In the genomic region with DNA sequence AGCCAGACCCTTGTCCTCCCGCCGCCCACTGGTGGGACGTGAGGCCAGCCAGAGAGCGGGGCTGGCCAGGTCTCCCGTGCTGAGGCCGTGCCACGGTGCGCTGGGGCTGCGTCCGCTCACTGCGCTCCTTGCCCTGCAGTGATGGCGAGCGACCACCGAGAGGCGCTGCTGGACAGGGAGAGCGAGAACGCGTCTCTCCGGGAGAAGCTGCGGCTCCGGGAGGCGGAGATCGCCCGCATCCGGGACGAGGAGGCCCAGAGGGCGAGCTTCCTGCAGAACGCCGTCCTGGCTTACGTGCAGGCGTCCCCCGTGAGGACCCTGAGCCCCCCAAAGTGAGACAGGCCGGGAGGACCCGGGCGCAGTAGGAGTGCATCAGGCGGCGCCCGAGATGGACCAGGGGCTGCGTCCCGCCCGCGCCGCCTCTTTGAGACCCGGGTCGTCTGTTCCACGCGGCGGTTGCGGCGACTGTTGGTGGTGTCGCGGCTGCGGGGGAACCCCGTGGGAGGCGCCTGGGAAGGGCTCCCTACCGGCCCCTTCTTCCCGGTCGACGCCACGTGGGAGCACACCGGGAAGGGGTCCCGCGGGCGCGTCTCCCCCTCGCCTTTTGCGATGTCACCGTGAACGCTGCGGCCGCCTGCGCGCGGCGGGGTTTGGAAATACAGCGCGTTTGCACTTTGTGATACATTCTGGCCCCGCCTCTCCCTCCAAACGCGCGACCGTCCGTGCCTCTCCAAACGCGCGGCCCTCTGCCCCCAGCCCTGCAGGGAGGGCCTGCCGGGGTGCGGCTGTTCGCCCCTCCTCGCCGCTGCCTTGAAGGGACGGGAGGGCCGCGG, we compare ENCODE assay signal across 8 cellular contexts. TPM values are rescaled to one million over a fixed set of nuclear protein-coding genes. Genes with fewer than 3 reads are reported as not detected.
A peak's percentile ranks its signal among the peaks of the same experiment; 100 is the strongest.
DNase-seq lines count a peak whose midpoint lies in the region; ATAC-seq, FAIRE-seq and TF ChIP-seq lines count a peak whose summit lies in the region.

No MANE protein-coding gene starts in this region.

- TF ChIP-seq CTCF in BE2C (IDR thresholded peaks at IDR 0.05; ENCODE audit: low read depth, low read length) (peak; percentile 45), kidney (IDR thresholded peaks at IDR 0.05; ENCODE audit: borderline replicate concordance, extremely low read depth, insufficient read depth) (peak; percentile 99)

- DNase-seq in BE2C (peak; percentile 93), NCI-H2171 (lab: John Stamatoyannopoulos, UW) (peak; percentile 79), kidney (peak; percentile 94)
- peak; percentile 65 for DNase-seq in activated CD4-positive, CD25-positive, alpha-beta regulatory T cell treated with anti-CD3 and anti-CD28 coated beads, Interleukin-2, amount 50 U/mL, for 16 hours (ENCODE audit: low read depth, low spot score)
- DNase-seq in central memory CD8-positive, alpha-beta T cell (ENCODE audit: low spot score in 2 of 2): peak; percentile 77 to 78
- DNase-seq in stimulated activated CD4-positive, alpha-beta T cell treated with anti-CD3 and anti-CD28 coated beads, Interleukin-12 subunit alpha, Interleukin-12 subunit beta, amount 100 ng/mL, for 4 hours: peak; percentile 78

- H3K27ac Mint-ChIP-seq in central memory CD8-positive, alpha-beta T cell (ENCODE audit: low read depth): peak overlapping the region; percentile 67

- no peak overlapping the region for H3K9ac ChIP-seq in kidney (ENCODE audit: low read length in 2 of 2)

- H3K9me3 Mint-ChIP-seq in central memory CD8-positive, alpha-beta T cell: no peaks in the 10 kb centered on the region

- H3K4me3 Mint-ChIP-seq in central memory CD8-positive, alpha-beta T cell: peak overlapping the region; percentile 87

- peaks cover 4% of the 10 kb centered on the region for H3K36me3 Mint-ChIP-seq in central memory CD8-positive, alpha-beta T cell (ENCODE audit: insufficient read depth)

- H3K36me3 ChIP-seq in BE2C (no peaks in the 10 kb centered on the region), kidney (ENCODE audit: control insufficient read depth in 1 of 2, insufficient read depth in 2 of 2, low read length in 2 of 2) (peaks cover 0 to 7% of the 10 kb centered on the region in 2 donors)

- peak; percentile 43 for ATAC-seq in GM21786 (IDR thresholded peaks at IDR 0.05; ENCODE audit: unreplicated experiment)
- peak; percentile 81 for ATAC-seq in central memory CD8-positive, alpha-beta T cell (replicated peaks; ENCODE audit: extremely low read depth, poor library complexity, severe bottlenecking)
- no peak for ATAC-seq in GM18868 (IDR thresholded peaks at IDR 0.05; ENCODE audit: unreplicated experiment)

- H3K4me1 Mint-ChIP-seq in central memory CD8-positive, alpha-beta T cell: peaks cover 17% of the 10 kb centered on the region

- H3K4me3 ChIP-seq in BE2C (ENCODE audit: low read depth, low read length) (peak overlapping the region; percentile 66), kidney (ENCODE audit: low read length in 2 of 2) (peak overlapping the region in 1 of 2 donors; percentile 41)

- no peaks in the 10 kb centered on the region for H3K4me1 ChIP-seq in BE2C
- H3K4me1 ChIP-seq in kidney (ENCODE audit: control insufficient read depth in 1 of 2, insufficient read depth in 1 of 2, low read depth in 1 of 2, low read length in 2 of 2): peaks cover 0 to 18% of the 10 kb centered on the region in 2 donors

- intact Hi-C loops in kidney (cut with DNase I): loop anchor here (10.0 kb wide), 1 partner anchor 124 kb away; no protein-coding TSS in a partner anchor

- FAIRE-seq in kidney (lab: Jason Lieb, UNC): no peak

- no peaks in the 10 kb centered on the region for H3K27me3 ChIP-seq in BE2C

- no peak overlapping the region for H3K27ac ChIP-seq in kidney (ENCODE audit: low read depth in 2 of 2, low read length in 2 of 2)

- H3K9me3 ChIP-seq in BE2C: no peaks in the 10 kb centered on the region
- no peaks in the 10 kb centered on the region for H3K9me3 ChIP-seq in kidney (ENCODE audit: control insufficient read depth in 1 of 2, low read length in 2 of 2)

- H3K27me3 Mint-ChIP-seq in central memory CD8-positive, alpha-beta T cell: no peaks in the 10 kb centered on the region

RNA-seq across cellular contexts. Expression of gene RAC3, which starts 0.8 kb away (rescaled TPM):
- polyA plus RNA-seq in BE2C (2012; ENCODE audit: insufficient read depth, insufficient read length, low read depth): 65.3 TPM
- 2.6 TPM for total RNA-seq in kidney
- polyA plus RNA-seq in kidney (ENCODE audit: insufficient read depth, low read depth, low replicate concordance): 13.1 TPM

RNA-seq across cellular contexts. Expression of gene DCXR, which starts 6.8 kb away (rescaled TPM):
- 335 TPM for polyA plus RNA-seq in BE2C (2012; ENCODE audit: insufficient read depth, insufficient read length, low read depth)
- total RNA-seq in kidney: 102 TPM
- 551 TPM for polyA plus RNA-seq in kidney (ENCODE audit: insufficient read depth, low read depth, low replicate concordance)

RNA-seq across cellular contexts. Expression of gene LRRC45, which starts 7.6 kb away (rescaled TPM):
- polyA plus RNA-seq in BE2C (2012; ENCODE audit: insufficient read depth, insufficient read length, low read depth): 12.0 TPM
- total RNA-seq in kidney: 9.9 TPM
- 9.9 TPM for polyA plus RNA-seq in kidney (ENCODE audit: insufficient read depth, low read depth, low replicate concordance)

RNA-seq across cellular contexts. Expression of gene CENPX, which starts 8.0 kb away (rescaled TPM):
- polyA plus RNA-seq in BE2C (2012; ENCODE audit: insufficient read depth, insufficient read length, low read depth): 262 TPM
- total RNA-seq in kidney: 36.9 TPM
- 93.2 TPM for polyA plus RNA-seq in kidney (ENCODE audit: insufficient read depth, low read depth, low replicate concordance)

RNA-seq across cellular contexts. Expression of gene RFNG, which starts 20.9 kb away (rescaled TPM):
- 73.1 TPM for polyA plus RNA-seq in BE2C (2012; ENCODE audit: insufficient read depth, insufficient read length, low read depth)
- 29.8 TPM for total RNA-seq in kidney
- 47.3 TPM for polyA plus RNA-seq in kidney (ENCODE audit: insufficient read depth, low read depth, low replicate concordance)
